9 cellular contexts compared by ENCODE assay signal in genomic region chr17:10806863-10807262, GRCh38. TPM values are rescaled to one million over a fixed set of nuclear protein-coding genes. Genes with fewer than 3 reads are reported as not detected.
"Had no signal": no experiment of that assay in that cellular context is flagged by ENCODE, and none has a peak within 500 bp of the region (broad histone marks: within the 10 kb centered on the region; RNA-seq: fewer than 3 reads in every experiment).

No MANE protein-coding gene starts in this region.

- FAIRE-seq: G401.6, GM12878, GM12891, GM12892, GM18507, GM19239 had no signal

- DNase-seq: GDM1, GF-D8 had no signal

- H3K4me3 ChIP-seq: GM12878 had no signal

- ATAC-seq: GM12878 had no signal

RNA-seq across cellular contexts. Expression of gene TMEM238L, which starts 3.0 kb away (rescaled TPM):
- total RNA-seq: G401, GM12878 had no signal
- polyA plus RNA-seq: GM12878 had no signal

RNA-seq across cellular contexts. Expression of gene PIRT, which starts 31.0 kb away (rescaled TPM):
- total RNA-seq: G401, GM12878 had no signal
- polyA plus RNA-seq: GM12878 had no signal
